In genomic region chr15:77944002-77944867, GRCh38 we compare ENCODE assay signal across 1 cellular context.
TF ChIP-seq lines count a peak whose summit lies in the region.

No MANE protein-coding gene starts in this region.

TF ChIP-seq in HepG2, 621 proteins besides CTCF, POLR2A, EP300 and RAD21 (continued from another document and continues in another):
- TF ChIP-seq ZNF18 (CRISPR knock-in tag; IDR thresholded peaks at IDR 0.05; ENCODE audit: insufficient replicate concordance) (no peak), NFIB (CRISPR knock-in tag; IDR thresholded peaks at IDR 0.05; ENCODE audit: borderline replicate concordance) (no peak), KLF16 (CRISPR knock-in tag; IDR thresholded peaks at IDR 0.05) (no peak), ZNF607 (CRISPR knock-in tag; IDR thresholded peaks at IDR 0.05; ENCODE audit: borderline replicate concordance) (no peak), ELF3 (CRISPR knock-in tag; IDR thresholded peaks at IDR 0.05) (peak; percentile 92), JUND (CRISPR knock-in tag; IDR thresholded peaks at IDR 0.05) (no peak), EED (CRISPR knock-in tag; IDR thresholded peaks at IDR 0.05) (no peak), MYNN (CRISPR knock-in tag; IDR thresholded peaks at IDR 0.05; ENCODE audit: low read depth) (no peak), KAT7 (CRISPR knock-in tag; IDR thresholded peaks at IDR 0.05; ENCODE audit: borderline replicate concordance) (no peak), FLYWCH1 (CRISPR knock-in tag; IDR thresholded peaks at IDR 0.05) (no peak), RFXANK (CRISPR knock-in tag; IDR thresholded peaks at IDR 0.05) (no peak), ZNF510 (CRISPR knock-in tag; IDR thresholded peaks at IDR 0.05; ENCODE audit: low read depth) (no peak), ZBTB21 (CRISPR knock-in tag; IDR thresholded peaks at IDR 0.05) (no peak), ARID4A (CRISPR knock-in tag; IDR thresholded peaks at IDR 0.05; ENCODE audit: borderline replicate concordance) (peak; percentile 46; the same call in 1 of the 2 replicates), NR2F6 (IDR thresholded peaks at IDR 0.05) (peak; percentile 50; the same call in 1 of the 2 replicates), NR2F6 (CRISPR knock-in tag; IDR thresholded peaks at IDR 0.05) (peak; percentile 33; the same call in 1 of the 2 replicates), ZNF629 (CRISPR knock-in tag; conservative IDR thresholded peaks at IDR 0.05) (no peak), IKZF5 (CRISPR knock-in tag; IDR thresholded peaks at IDR 0.05) (0 out of 2 replicates have a peak, but pooled peaks have one; percentile 39), MEIS1 (CRISPR knock-in tag; IDR thresholded peaks at IDR 0.05; ENCODE audit: borderline replicate concordance) (no peak), ZNF30 (CRISPR knock-in tag; IDR thresholded peaks at IDR 0.05) (no peak), ZBTB4 (CRISPR knock-in tag; IDR thresholded peaks at IDR 0.05; ENCODE audit: borderline replicate concordance) (no peak), AGO1 (IDR thresholded peaks at IDR 0.05; ENCODE audit: low read depth, low read length, poor library complexity, severe bottlenecking) (no peak), ZIK1 (CRISPR knock-in tag; IDR thresholded peaks at IDR 0.05; ENCODE audit: borderline replicate concordance, low read depth) (no peak), SMARCE1 (IDR thresholded peaks at IDR 0.05; ENCODE audit: borderline replicate concordance) (no peak), HMGA1 (CRISPR knock-in tag; conservative IDR thresholded peaks at IDR 0.05) (no peak), KAT8 (CRISPR knock-in tag; IDR thresholded peaks at IDR 0.05) (peak; percentile 81), DDIT3 (CRISPR knock-in tag; IDR thresholded peaks at IDR 0.05) (no peak), ZEB1 (IDR thresholded peaks at IDR 0.05; ENCODE audit: insufficient replicate concordance, low read depth) (no peak), ZNF83 (CRISPR knock-in tag; IDR thresholded peaks at IDR 0.05; ENCODE audit: borderline replicate concordance) (no peak), ARNTL (CRISPR knock-in tag; IDR thresholded peaks at IDR 0.05) (no peak), FOSL2 (CRISPR knock-in tag; IDR thresholded peaks at IDR 0.05) (peak; percentile 44), ZNF17 (CRISPR knock-in tag; IDR thresholded peaks at IDR 0.05) (no peak), ZNF841 (CRISPR knock-in tag; IDR thresholded peaks at IDR 0.05; ENCODE audit: borderline replicate concordance) (no peak), ZNF121 (CRISPR knock-in tag; IDR thresholded peaks at IDR 0.05) (no peak)
- TF ChIP-seq, protein P1, sequence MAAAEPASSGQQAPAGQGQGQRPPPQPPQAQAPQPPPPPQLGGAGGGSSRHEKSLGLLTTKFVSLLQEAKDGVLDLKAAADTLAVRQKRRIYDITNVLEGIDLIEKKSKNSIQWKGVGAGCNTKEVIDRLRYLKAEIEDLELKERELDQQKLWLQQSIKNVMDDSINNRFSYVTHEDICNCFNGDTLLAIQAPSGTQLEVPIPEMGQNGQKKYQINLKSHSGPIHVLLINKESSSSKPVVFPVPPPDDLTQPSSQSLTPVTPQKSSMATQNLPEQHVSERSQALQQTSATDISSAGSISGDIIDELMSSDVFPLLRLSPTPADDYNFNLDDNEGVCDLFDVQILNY (CRISPR knock-in tag; conservative IDR thresholded peaks at IDR 0.05): no peak
- TF ChIP-seq, protein P2, sequence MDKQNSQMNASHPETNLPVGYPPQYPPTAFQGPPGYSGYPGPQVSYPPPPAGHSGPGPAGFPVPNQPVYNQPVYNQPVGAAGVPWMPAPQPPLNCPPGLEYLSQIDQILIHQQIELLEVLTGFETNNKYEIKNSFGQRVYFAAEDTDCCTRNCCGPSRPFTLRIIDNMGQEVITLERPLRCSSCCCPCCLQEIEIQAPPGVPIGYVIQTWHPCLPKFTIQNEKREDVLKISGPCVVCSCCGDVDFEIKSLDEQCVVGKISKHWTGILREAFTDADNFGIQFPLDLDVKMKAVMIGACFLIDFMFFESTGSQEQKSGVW (CRISPR knock-in tag; IDR thresholded peaks at IDR 0.05; ENCODE audit: borderline replicate concordance): no peak
- TF ChIP-seq, protein P3, sequence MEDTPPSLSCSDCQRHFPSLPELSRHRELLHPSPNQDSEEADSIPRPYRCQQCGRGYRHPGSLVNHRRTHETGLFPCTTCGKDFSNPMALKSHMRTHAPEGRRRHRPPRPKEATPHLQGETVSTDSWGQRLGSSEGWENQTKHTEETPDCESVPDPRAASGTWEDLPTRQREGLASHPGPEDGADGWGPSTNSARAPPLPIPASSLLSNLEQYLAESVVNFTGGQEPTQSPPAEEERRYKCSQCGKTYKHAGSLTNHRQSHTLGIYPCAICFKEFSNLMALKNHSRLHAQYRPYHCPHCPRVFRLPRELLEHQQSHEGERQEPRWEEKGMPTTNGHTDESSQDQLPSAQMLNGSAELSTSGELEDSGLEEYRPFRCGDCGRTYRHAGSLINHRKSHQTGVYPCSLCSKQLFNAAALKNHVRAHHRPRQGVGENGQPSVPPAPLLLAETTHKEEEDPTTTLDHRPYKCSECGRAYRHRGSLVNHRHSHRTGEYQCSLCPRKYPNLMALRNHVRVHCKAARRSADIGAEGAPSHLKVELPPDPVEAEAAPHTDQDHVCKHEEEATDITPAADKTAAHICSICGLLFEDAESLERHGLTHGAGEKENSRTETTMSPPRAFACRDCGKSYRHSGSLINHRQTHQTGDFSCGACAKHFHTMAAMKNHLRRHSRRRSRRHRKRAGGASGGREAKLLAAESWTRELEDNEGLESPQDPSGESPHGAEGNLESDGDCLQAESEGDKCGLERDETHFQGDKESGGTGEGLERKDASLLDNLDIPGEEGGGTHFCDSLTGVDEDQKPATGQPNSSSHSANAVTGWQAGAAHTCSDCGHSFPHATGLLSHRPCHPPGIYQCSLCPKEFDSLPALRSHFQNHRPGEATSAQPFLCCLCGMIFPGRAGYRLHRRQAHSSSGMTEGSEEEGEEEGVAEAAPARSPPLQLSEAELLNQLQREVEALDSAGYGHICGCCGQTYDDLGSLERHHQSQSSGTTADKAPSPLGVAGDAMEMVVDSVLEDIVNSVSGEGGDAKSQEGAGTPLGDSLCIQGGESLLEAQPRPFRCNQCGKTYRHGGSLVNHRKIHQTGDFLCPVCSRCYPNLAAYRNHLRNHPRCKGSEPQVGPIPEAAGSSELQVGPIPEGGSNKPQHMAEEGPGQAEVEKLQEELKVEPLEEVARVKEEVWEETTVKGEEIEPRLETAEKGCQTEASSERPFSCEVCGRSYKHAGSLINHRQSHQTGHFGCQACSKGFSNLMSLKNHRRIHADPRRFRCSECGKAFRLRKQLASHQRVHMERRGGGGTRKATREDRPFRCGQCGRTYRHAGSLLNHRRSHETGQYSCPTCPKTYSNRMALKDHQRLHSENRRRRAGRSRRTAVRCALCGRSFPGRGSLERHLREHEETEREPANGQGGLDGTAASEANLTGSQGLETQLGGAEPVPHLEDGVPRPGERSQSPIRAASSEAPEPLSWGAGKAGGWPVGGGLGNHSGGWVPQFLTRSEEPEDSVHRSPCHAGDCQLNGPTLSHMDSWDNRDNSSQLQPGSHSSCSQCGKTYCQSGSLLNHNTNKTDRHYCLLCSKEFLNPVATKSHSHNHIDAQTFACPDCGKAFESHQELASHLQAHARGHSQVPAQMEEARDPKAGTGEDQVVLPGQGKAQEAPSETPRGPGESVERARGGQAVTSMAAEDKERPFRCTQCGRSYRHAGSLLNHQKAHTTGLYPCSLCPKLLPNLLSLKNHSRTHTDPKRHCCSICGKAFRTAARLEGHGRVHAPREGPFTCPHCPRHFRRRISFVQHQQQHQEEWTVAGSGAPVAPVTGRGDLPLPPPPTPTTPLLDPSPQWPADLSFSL (CRISPR knock-in tag; IDR thresholded peaks at IDR 0.05): no peak
- TF ChIP-seq, protein P4, sequence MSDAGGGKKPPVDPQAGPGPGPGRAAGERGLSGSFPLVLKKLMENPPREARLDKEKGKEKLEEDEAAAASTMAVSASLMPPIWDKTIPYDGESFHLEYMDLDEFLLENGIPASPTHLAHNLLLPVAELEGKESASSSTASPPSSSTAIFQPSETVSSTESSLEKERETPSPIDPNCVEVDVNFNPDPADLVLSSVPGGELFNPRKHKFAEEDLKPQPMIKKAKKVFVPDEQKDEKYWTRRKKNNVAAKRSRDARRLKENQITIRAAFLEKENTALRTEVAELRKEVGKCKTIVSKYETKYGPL (CRISPR knock-in tag; IDR thresholded peaks at IDR 0.05): no peak
- TF ChIP-seq, protein P5, sequence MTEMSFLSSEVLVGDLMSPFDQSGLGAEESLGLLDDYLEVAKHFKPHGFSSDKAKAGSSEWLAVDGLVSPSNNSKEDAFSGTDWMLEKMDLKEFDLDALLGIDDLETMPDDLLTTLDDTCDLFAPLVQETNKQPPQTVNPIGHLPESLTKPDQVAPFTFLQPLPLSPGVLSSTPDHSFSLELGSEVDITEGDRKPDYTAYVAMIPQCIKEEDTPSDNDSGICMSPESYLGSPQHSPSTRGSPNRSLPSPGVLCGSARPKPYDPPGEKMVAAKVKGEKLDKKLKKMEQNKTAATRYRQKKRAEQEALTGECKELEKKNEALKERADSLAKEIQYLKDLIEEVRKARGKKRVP (CRISPR knock-in tag; IDR thresholded peaks at IDR 0.05): 0 out of 4 replicates have a peak, but pooled peaks of 1 of the 2 experiments have one; percentile 22
- TF ChIP-seq, protein P6, sequence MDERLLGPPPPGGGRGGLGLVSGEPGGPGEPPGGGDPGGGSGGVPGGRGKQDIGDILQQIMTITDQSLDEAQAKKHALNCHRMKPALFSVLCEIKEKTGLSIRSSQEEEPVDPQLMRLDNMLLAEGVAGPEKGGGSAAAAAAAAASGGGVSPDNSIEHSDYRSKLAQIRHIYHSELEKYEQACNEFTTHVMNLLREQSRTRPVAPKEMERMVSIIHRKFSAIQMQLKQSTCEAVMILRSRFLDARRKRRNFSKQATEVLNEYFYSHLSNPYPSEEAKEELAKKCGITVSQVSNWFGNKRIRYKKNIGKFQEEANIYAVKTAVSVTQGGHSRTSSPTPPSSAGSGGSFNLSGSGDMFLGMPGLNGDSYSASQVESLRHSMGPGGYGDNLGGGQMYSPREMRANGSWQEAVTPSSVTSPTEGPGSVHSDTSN (CRISPR knock-in tag; IDR thresholded peaks at IDR 0.05): no peak
